ENCODE assay signal across 24 cellular contexts in genomic region chr3:123295171-123295900, GRCh38.
"Had no signal": no experiment of that assay in that cellular context is flagged by ENCODE, and none has a peak within 500 bp of the region (broad histone marks: within the 10 kb centered on the region; RNA-seq: fewer than 3 reads in every experiment).

No MANE protein-coding gene starts in this region.

- ATAC-seq: activated CD8-positive, alpha-beta memory T cell treated with anti-CD3 and anti-CD28 coated beads, Interleukin-2, amount 10 ng/mL, durations not matched to agents 7 days and 5 days; activated CD8-positive, alpha-beta T cell treated with anti-CD3 and anti-CD28 coated beads for 36 hours; gastrocnemius medialis; sciatic nerve had no signal

- H3K9me3 Mint-ChIP-seq: activated CD4-positive, alpha-beta T cell treated with anti-CD3 and anti-CD28 coated beads, Interleukin-2, amount 10 ng/mL, durations not matched to agents 7 days and 5 days; activated CD8-positive, alpha-beta T cell treated with anti-CD3 and anti-CD28 coated beads for 36 hours; activated naive CD8-positive, alpha-beta T cell treated with anti-CD3 and anti-CD28 coated beads, Interleukin-2, amount 10 ng/mL, durations not matched to agents 7 days and 5 days had no signal

- H3K27ac Mint-ChIP-seq: activated CD4-positive, alpha-beta T cell treated with anti-CD3 and anti-CD28 coated beads, Interleukin-2, amount 10 ng/mL, durations not matched to agents 7 days and 5 days; activated CD8-positive, alpha-beta memory T cell treated with anti-CD3 and anti-CD28 coated beads, Interleukin-2, amount 10 ng/mL, durations not matched to agents 7 days and 5 days; activated CD8-positive, alpha-beta T cell treated with anti-CD3 and anti-CD28 coated beads for 36 hours; activated naive CD8-positive, alpha-beta T cell treated with anti-CD3 and anti-CD28 coated beads, Interleukin-2, amount 10 ng/mL, durations not matched to agents 7 days and 5 days; nephron progenitor cell had no signal

- H3K4me3 ChIP-seq: breast epithelium, coronary artery, esophagus squamous epithelium, gastrocnemius medialis, smooth muscle cell, testis had no signal

- H3K4me2 ChIP-seq: smooth muscle cell had no signal

- H3K9me3 ChIP-seq: breast epithelium, esophagus squamous epithelium, gastrocnemius medialis, testis had no signal

- H3K27me3 ChIP-seq: breast epithelium, esophagus squamous epithelium, gastrocnemius medialis, testis had no signal

- H3K4me1 ChIP-seq: breast epithelium, esophagus squamous epithelium, gastrocnemius medialis, testis had no signal

- H3K36me3 ChIP-seq: breast epithelium, gastrocnemius medialis had no signal

- H3K36me3 Mint-ChIP-seq: activated CD8-positive, alpha-beta memory T cell treated with anti-CD3 and anti-CD28 coated beads, Interleukin-2, amount 10 ng/mL, durations not matched to agents 7 days and 5 days; activated naive CD8-positive, alpha-beta T cell treated with anti-CD3 and anti-CD28 coated beads, Interleukin-2, amount 10 ng/mL, durations not matched to agents 7 days and 5 days had no signal

- H3K27ac ChIP-seq: breast epithelium, coronary artery, esophagus squamous epithelium, gastrocnemius medialis, testis, VCaP had no signal

- H3K4me1 Mint-ChIP-seq: activated CD4-positive, alpha-beta T cell treated with anti-CD3 and anti-CD28 coated beads, Interleukin-2, amount 10 ng/mL, durations not matched to agents 7 days and 5 days; activated CD8-positive, alpha-beta memory T cell treated with anti-CD3 and anti-CD28 coated beads, Interleukin-2, amount 10 ng/mL, durations not matched to agents 7 days and 5 days; activated naive CD8-positive, alpha-beta T cell treated with anti-CD3 and anti-CD28 coated beads, Interleukin-2, amount 10 ng/mL, durations not matched to agents 7 days and 5 days; nephron progenitor cell had no signal

- H3K4me3 Mint-ChIP-seq: activated CD4-positive, alpha-beta T cell treated with anti-CD3 and anti-CD28 coated beads, Interleukin-2, amount 10 ng/mL, durations not matched to agents 7 days and 5 days; activated CD8-positive, alpha-beta memory T cell treated with anti-CD3 and anti-CD28 coated beads, Interleukin-2, amount 10 ng/mL, durations not matched to agents 7 days and 5 days; activated CD8-positive, alpha-beta T cell treated with anti-CD3 and anti-CD28 coated beads for 36 hours; activated naive CD8-positive, alpha-beta T cell treated with anti-CD3 and anti-CD28 coated beads, Interleukin-2, amount 10 ng/mL, durations not matched to agents 7 days and 5 days; nephron progenitor cell had no signal

- H3K27me3 Mint-ChIP-seq: activated CD4-positive, alpha-beta T cell treated with anti-CD3 and anti-CD28 coated beads, Interleukin-2, amount 10 ng/mL, durations not matched to agents 7 days and 5 days; activated CD8-positive, alpha-beta memory T cell treated with anti-CD3 and anti-CD28 coated beads, Interleukin-2, amount 10 ng/mL, durations not matched to agents 7 days and 5 days; activated CD8-positive, alpha-beta T cell treated with anti-CD3 and anti-CD28 coated beads for 36 hours; activated naive CD8-positive, alpha-beta T cell treated with anti-CD3 and anti-CD28 coated beads, Interleukin-2, amount 10 ng/mL, durations not matched to agents 7 days and 5 days had no signal

- DNase-seq: activated CD4-positive, alpha-beta T cell treated with anti-CD3 and anti-CD28 coated beads, Interleukin-2, amount 10 ng/mL, durations not matched to agents 7 days and 5 days; activated CD4-positive, CD25-positive, alpha-beta regulatory T cell treated with anti-CD3 and anti-CD28 coated beads, Interleukin-2, amount 50 U/mL, for 72 hours; activated CD8-positive, alpha-beta memory T cell treated with anti-CD3 and anti-CD28 coated beads, Interleukin-2, amount 10 ng/mL, durations not matched to agents 7 days and 5 days; activated CD8-positive, alpha-beta T cell treated with anti-CD3 and anti-CD28 coated beads for 36 hours; activated naive CD4-positive, alpha-beta T cell treated with Interleukin-2 at 50 U/mL for 16 hours; activated naive CD8-positive, alpha-beta T cell treated with anti-CD3 and anti-CD28 coated beads, Interleukin-2, amount 10 ng/mL, durations not matched to agents 7 days and 5 days; amniotic stem cell; esophagus squamous epithelium; gastrocnemius medialis; hippocampal formation; kidney glomerular epithelial cell; nephron progenitor cell; nucleus accumbens; stimulated activated CD4-positive, alpha-beta T cell treated with anti-CD3 and anti-CD28 coated beads, Interleukin-15, amount 100 ng/mL, for 24 hours; stimulated activated naive CD4-positive, alpha-beta T cell; SW 1271; T-helper 2 cell; testis; trophoblast cell had no signal
